ENCODE assay signal across 7 cellular contexts in the genomic region with DNA sequence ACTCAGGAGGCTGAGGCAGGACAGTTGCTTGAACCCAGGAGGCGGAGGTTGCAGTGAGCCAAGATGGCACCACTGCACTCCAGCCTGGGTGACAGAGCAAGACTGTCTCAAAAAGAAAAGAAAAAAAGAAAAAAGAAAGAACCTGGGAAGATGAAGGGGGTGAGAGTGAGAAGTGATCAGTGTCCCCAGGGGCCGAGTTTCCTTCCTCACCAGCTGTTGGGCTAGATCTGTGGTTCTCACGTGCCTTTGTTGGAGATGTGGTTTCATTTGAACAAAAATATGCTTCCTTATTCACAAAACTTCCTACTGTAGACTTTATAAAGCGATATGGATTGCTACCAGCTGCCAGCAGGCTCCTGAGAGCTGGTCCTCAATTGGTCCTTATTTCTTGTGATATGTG. TPM values are rescaled to one million over a fixed set of nuclear protein-coding genes. Genes with fewer than 3 reads are reported as not detected.
DNase-seq lines count a peak whose midpoint lies in the region; ATAC-seq and TF ChIP-seq lines count a peak whose summit lies in the region.
"Not testable (repeated sequence)": the region's sequence is repeated elsewhere in the genome, so short reads cannot be mapped to it uniquely, and the experiment has no call there.

No MANE protein-coding gene starts in this region.

- H3K27me3 ChIP-seq in heart left ventricle; naive thymus-derived CD4-positive, alpha-beta T cell (ENCODE audit: control insufficient read depth in 2 of 2, insufficient read depth in 2 of 2, low read length in 2 of 2): not testable (repeated sequence)

- not testable (repeated sequence) for TF ChIP-seq POLR2A in heart left ventricle (IDR thresholded peaks at IDR 0.05)

- not testable (repeated sequence) for H3K27ac ChIP-seq in heart left ventricle; naive thymus-derived CD4-positive, alpha-beta T cell (ENCODE audit: low read depth, low read length)

- not testable (repeated sequence) for H3K27me3 Mint-ChIP-seq in T-helper 17 cell; naive thymus-derived CD4-positive, alpha-beta T cell

- H3K36me3 Mint-ChIP-seq in T-helper 17 cell (ENCODE audit: low read depth); naive thymus-derived CD4-positive, alpha-beta T cell: not testable (repeated sequence)

- not testable (repeated sequence) for H3K4me1 Mint-ChIP-seq in T-helper 17 cell; naive thymus-derived CD4-positive, alpha-beta T cell

- H3K4me1 ChIP-seq in heart left ventricle; naive thymus-derived CD4-positive, alpha-beta T cell (ENCODE audit: control insufficient read depth in 2 of 2, insufficient read depth in 2 of 2, low read length in 2 of 2): not testable (repeated sequence)

- intact Hi-C loops in heart left ventricle (cut with DNase I); naive thymus-derived CD4-positive, alpha-beta T cell (cut with micrococcal nuclease): not testable (repeated sequence)

- H3K27ac Mint-ChIP-seq in T-helper 17 cell; naive thymus-derived CD4-positive, alpha-beta T cell: not testable (repeated sequence)

- not testable (repeated sequence) for H3K4me3 ChIP-seq in heart left ventricle; naive thymus-derived CD4-positive, alpha-beta T cell (ENCODE audit: low read length)

- WGBS in heart left ventricle, 4 donors = 0 to 45% (median 33%) methylated on average over 1 to 2 of the region's 4 CpGs

- H3K9me3 ChIP-seq in T-helper 17 cell (ENCODE audit: control insufficient read depth, low read length, poor library complexity, severe bottlenecking); heart left ventricle; naive thymus-derived CD4-positive, alpha-beta T cell (ENCODE audit: control insufficient read depth in 2 of 3, low read length in 3 of 3): not testable (repeated sequence)

- TF ChIP-seq CTCF in heart left ventricle (IDR thresholded peaks at IDR 0.05) = not testable (repeated sequence)

- not testable (repeated sequence) for DNase-seq in T-helper 17 cell; naive thymus-derived CD4-positive, alpha-beta T cell
- DNase-seq in heart left ventricle = peak in 4 of 5 donors; percentile 32 to 65 (median 34)

- peak; percentile 57 for ATAC-seq in GM18861 (IDR thresholded peaks at IDR 0.05; ENCODE audit: unreplicated experiment)
- ATAC-seq in GM19452 (IDR thresholded peaks at IDR 0.05; ENCODE audit: unreplicated experiment) = peak; percentile 56
- peak; percentile 64 for ATAC-seq in GM21825 (IDR thresholded peaks at IDR 0.05; ENCODE audit: unreplicated experiment)
- peak; percentile 57 for ATAC-seq in HG03159 (IDR thresholded peaks at IDR 0.05; ENCODE audit: unreplicated experiment)
- peak; percentile 65 for ATAC-seq in T-helper 17 cell
- peak in 2 of 4 donors; percentile 22 to 69 for ATAC-seq in heart left ventricle
- ATAC-seq in naive thymus-derived CD4-positive, alpha-beta T cell = peak; percentile 84

- H3K4me3 Mint-ChIP-seq in T-helper 17 cell; naive thymus-derived CD4-positive, alpha-beta T cell: not testable (repeated sequence)

- H3K9me3 Mint-ChIP-seq in naive thymus-derived CD4-positive, alpha-beta T cell = not testable (repeated sequence)

- POLR2A ChIA-PET in naive thymus-derived CD4-positive, alpha-beta T cell (lab: Charles Lee) = not testable (repeated sequence)

- CTCF ChIA-PET in naive thymus-derived CD4-positive, alpha-beta T cell (lab: Charles Lee) = not testable (repeated sequence)

- H3K36me3 ChIP-seq in heart left ventricle; naive thymus-derived CD4-positive, alpha-beta T cell (ENCODE audit: control insufficient read depth in 2 of 3, insufficient read depth in 3 of 3, low read length in 3 of 3): not testable (repeated sequence)

RNA-seq across cellular contexts. Expression of a gene that starts 37.3 kb away (rescaled TPM):
- 10 to 100 TPM; 36.7 to 40.8 TPM for total RNA-seq in T-helper 17 cell
- 10 to 100 TPM; 22.5 to 65.9 (median 36.7) TPM for total RNA-seq in heart left ventricle
- 10 to 100 TPM; 11.0 to 19.5 TPM for polyA plus RNA-seq in heart left ventricle
- total RNA-seq in naive thymus-derived CD4-positive, alpha-beta T cell = 10 to 100 TPM; 25.3 to 87.3 (median 55.0) TPM
- polyA plus RNA-seq in naive thymus-derived CD4-positive, alpha-beta T cell = 10 to 100 TPM; 27.8 to 36.1 TPM

RNA-seq across cellular contexts. Expression of a gene that starts 56.0 kb away (rescaled TPM):
- total RNA-seq in T-helper 17 cell (10 to 100 TPM; 21.1 to 23.7 TPM), heart left ventricle (10 to 100 TPM; 36.5 to 54.1 (median 47.9) TPM)
- 10 to 100 TPM; 41.0 to 43.7 TPM for polyA plus RNA-seq in heart left ventricle
- 10 to 100 TPM; 23.3 to 43.6 (median 28.3) TPM for total RNA-seq in naive thymus-derived CD4-positive, alpha-beta T cell
- 10 to 100 TPM; 33.6 to 43.8 TPM for polyA plus RNA-seq in naive thymus-derived CD4-positive, alpha-beta T cell
